In the genomic region with DNA sequence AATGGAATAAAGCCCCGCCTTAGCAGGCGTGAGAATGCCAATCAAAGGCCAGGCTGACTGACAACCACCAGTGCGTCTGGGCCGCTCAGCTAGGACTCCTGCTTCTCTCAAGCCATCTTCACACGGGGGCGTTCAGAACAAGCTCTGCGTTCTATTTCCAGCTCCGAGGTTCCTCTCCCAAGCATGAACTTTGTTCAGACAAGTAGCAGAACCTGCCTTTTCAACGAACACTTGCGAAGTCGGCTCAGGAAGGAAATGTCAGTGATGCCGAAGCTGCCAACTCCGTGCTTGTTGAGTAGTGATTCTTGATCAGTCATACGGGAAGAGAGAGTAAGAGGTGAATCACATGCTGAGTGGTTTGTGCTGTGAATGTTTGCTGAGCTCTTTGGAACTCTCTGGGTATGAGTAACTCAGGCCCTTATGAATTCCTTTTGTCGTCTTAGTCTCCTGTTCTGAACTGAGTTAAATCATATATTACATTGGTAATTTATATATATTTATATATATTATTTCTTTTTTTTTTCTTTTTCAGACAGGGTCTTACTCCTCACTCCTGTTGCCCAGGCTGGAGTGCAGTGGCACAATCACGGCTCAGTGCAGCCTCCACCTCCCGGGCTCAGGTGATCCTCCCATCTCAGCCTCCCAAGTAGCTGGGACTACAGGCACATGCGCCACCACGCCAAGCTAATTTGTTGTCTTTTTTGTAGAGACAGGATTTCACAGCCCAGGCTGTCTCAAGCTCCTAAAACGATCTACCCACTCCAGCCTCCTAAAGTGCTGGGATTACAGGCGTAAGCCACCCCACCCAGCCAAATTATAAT, we compare ENCODE assay signal across 9 cellular contexts. TPM values are rescaled to one million over a fixed set of nuclear protein-coding genes. Genes with fewer than 3 reads are reported as not detected.
DNase-seq lines count a peak whose midpoint lies in the region; ATAC-seq, FAIRE-seq and TF ChIP-seq lines count a peak whose summit lies in the region.
"Had no signal": no experiment of that assay in that cellular context is flagged by ENCODE, and none has a peak within 500 bp of the region (broad histone marks: within the 10 kb centered on the region; RNA-seq: fewer than 3 reads in every experiment).

No MANE protein-coding gene starts in this region.

- peak; percentile 94 for DNase-seq in RCC 7860 (ENCODE audit: low spot score)
- DNase-seq in right lobe of liver, result no peak
- DNase-seq in stromal cell of bone marrow (ENCODE audit: low read depth), result peak; percentile 97
- no peak for DNase-seq in NCI-H2227 treated with DMSO at 0.1 percent for 48 hours (lab: John Stamatoyannopoulos, UW)
- no peak for DNase-seq in OCI-M2 (lab: John Stamatoyannopoulos, UW; ENCODE audit: unreplicated experiment)

- H3K9me3 Mint-ChIP-seq in activated naive CD8-positive, alpha-beta T cell (ENCODE audit: low read depth), result no peaks in the 10 kb centered on the region

- no peaks in the 10 kb centered on the region for H3K4me1 ChIP-seq in right lobe of liver

- WGBS in right lobe of liver (ENCODE audit: insufficient coverage, low coverage, low lambda C conversion rate, missing lambda C conversion rate), result 69% methylated on average over 20 of the region's 21 CpGs

- ATAC-seq in GM18519 (IDR thresholded peaks at IDR 0.05; ENCODE audit: low FRiP score, unreplicated experiment) (peak; percentile 70), HG02870 (IDR thresholded peaks at IDR 0.05; ENCODE audit: unreplicated experiment) (peak; percentile 63), right lobe of liver (peak; percentile 26 to 86 (median 74))
- ATAC-seq: body of pancreas had no signal

- intact Hi-C loops in right lobe of liver (cut with DNase I), result no loop called here

- H3K27me3 Mint-ChIP-seq in activated naive CD8-positive, alpha-beta T cell, result no peaks in the 10 kb centered on the region

- H3K4me3 Mint-ChIP-seq in activated naive CD8-positive, alpha-beta T cell, result peak overlapping the region; percentile 68

- H3K27ac Mint-ChIP-seq in activated naive CD8-positive, alpha-beta T cell, result peak overlapping the region; percentile 94

- FAIRE-seq in RCC 7860 (lab: Jason Lieb, UNC), result peak; percentile 96

- no peaks in the 10 kb centered on the region for H3K36me3 Mint-ChIP-seq in activated naive CD8-positive, alpha-beta T cell

- peaks cover 11% of the 10 kb centered on the region for H3K4me1 Mint-ChIP-seq in activated naive CD8-positive, alpha-beta T cell (ENCODE audit: low read depth)

- TF ChIP-seq POLR2A in right lobe of liver (IDR thresholded peaks at IDR 0.05), result no peak

- H3K27ac ChIP-seq in right lobe of liver, result no peak overlapping the region
- H3K27ac ChIP-seq: body of pancreas had no signal

- H3K4me3 ChIP-seq in right lobe of liver, result no peak overlapping the region
- H3K4me3 ChIP-seq: body of pancreas had no signal

- no peaks in the 10 kb centered on the region for H3K27me3 ChIP-seq in right lobe of liver
- H3K27me3 ChIP-seq: body of pancreas had no signal

- TF ChIP-seq CTCF in right lobe of liver (IDR thresholded peaks at IDR 0.05), result no peak

- H3K36me3 ChIP-seq in right lobe of liver, result no peaks in the 10 kb centered on the region

- H3K9me3 ChIP-seq in right lobe of liver, result no peaks in the 10 kb centered on the region
- H3K9me3 ChIP-seq: body of pancreas had no signal

RNA-seq across cellular contexts. Expression of gene BCL7A, which starts 29.4 kb away (rescaled TPM):
- total RNA-seq in right lobe of liver, result 1 to 10 TPM; 3.5 to 6.4 (median 4.6) TPM

Comparison
In these comparisons a context has a peak if more than half of its experiments do, and no peak if none do; other contexts are left out.
1. DNase-seq: peak in RCC 7860 (single experiment) and stromal cell of bone marrow (single experiment); none in right lobe of liver (0 of 3), NCI-H2227 treated with DMSO at 0.1 percent for 48 hours (single experiment) and OCI-M2 (single experiment).
2. Peak in every context shown above with its lines, with median percentiles within 50 percentile points of each other: ATAC-seq.